ENCODE assay signal across 1 cellular context in genomic region chr16:46620265-46621005, GRCh38.
TF ChIP-seq lines count a peak whose summit lies in the region.

No MANE protein-coding gene starts in this region.

TF ChIP-seq in IMR-90, 13 proteins besides CTCF, POLR2A, EP300 and RAD21:
- TF ChIP-seq SMC3 (IDR thresholded peaks at IDR 0.05; ENCODE audit: low read depth, low read length), result no peak
- no peak for TF ChIP-seq MAFK (IDR thresholded peaks at IDR 0.05; ENCODE audit: low read depth, low read length)
